Comparison of ENCODE assay signal across 27 cellular contexts in genomic region chr4:146308951-146309350, GRCh38.
"Had no signal": no experiment of that assay in that cellular context is flagged by ENCODE, and none has a peak within 500 bp of the region (broad histone marks: within the 10 kb centered on the region; RNA-seq: fewer than 3 reads in every experiment).

No MANE protein-coding gene starts in this region.

- DNase-seq: colonic mucosa; dermis blood vessel endothelial cell; effector CD4-positive, alpha-beta T cell; endodermal cell; foreskin melanocyte; head of caudate nucleus; kidney; left cardiac atrium; left ventricle myocardium superior; mesenchymal stem cell; midbrain; occipital lobe; pancreas; small intestine; stimulated activated CD4-positive, alpha-beta T cell treated with anti-CD3 and anti-CD28 coated beads, Interleukin-2, amount 100 ng/mL, for 48 hours; stimulated activated naive CD8-positive, alpha-beta T cell treated with anti-CD3 and anti-CD28 coated beads, Interleukin-15, Interleukin-2, amounts not matched to agents 100 U/mL and 50 U/mL, for 24 hours; tibial artery; upper lobe of right lung had no signal

- H3K27me3 Mint-ChIP-seq: natural killer cell treated with Interleukin-12 subunit alpha and Interleukin-12 subunit beta and Interleukin-15 and Interleukin-18, amount 100 ng/mL, for 72 hours; progenitor cell of endocrine pancreas had no signal

- H3K9me3 ChIP-seq: colonic mucosa, pancreas, suprapubic skin, tibial artery, upper lobe of right lung, vagina had no signal

- H3K4me1 Mint-ChIP-seq: stimulated activated effector memory CD8-positive, alpha-beta T cell treated with anti-CD3 and anti-CD28 coated beads, Interleukin-12 subunit alpha, Interleukin-12 subunit beta, amount 100 ng/mL, for 72 hours had no signal

- H3K36me3 Mint-ChIP-seq: stimulated activated effector memory CD8-positive, alpha-beta T cell treated with anti-CD3 and anti-CD28 coated beads, Interleukin-12 subunit alpha, Interleukin-12 subunit beta, amount 100 ng/mL, for 72 hours had no signal

- H3K4me3 Mint-ChIP-seq: endodermal cell; natural killer cell treated with Interleukin-12 subunit alpha and Interleukin-12 subunit beta and Interleukin-15 and Interleukin-18, amount 100 ng/mL, for 72 hours; stimulated activated effector memory CD8-positive, alpha-beta T cell treated with anti-CD3 and anti-CD28 coated beads, Interleukin-12 subunit alpha, Interleukin-12 subunit beta, amount 100 ng/mL, for 72 hours had no signal

- FAIRE-seq: kidney, pancreas, small intestine had no signal

- H3K36me3 ChIP-seq: colonic mucosa, pancreas, suprapubic skin, tibial artery, upper lobe of right lung, vagina had no signal

- H3K9me3 Mint-ChIP-seq: natural killer cell treated with Interleukin-12 subunit alpha and Interleukin-12 subunit beta and Interleukin-15 and Interleukin-18, amount 100 ng/mL, for 72 hours; stimulated activated effector memory CD8-positive, alpha-beta T cell treated with anti-CD3 and anti-CD28 coated beads, Interleukin-12 subunit alpha, Interleukin-12 subunit beta, amount 100 ng/mL, for 72 hours had no signal

- H3K4me2 ChIP-seq: hepatocyte had no signal

- H3K27me3 ChIP-seq: colonic mucosa, hepatocyte, pancreas, suprapubic skin, tibial artery, upper lobe of right lung, vagina had no signal

- H3K79me2 ChIP-seq: hepatocyte had no signal

- H2AFZ ChIP-seq: hepatocyte had no signal

- H3K27ac Mint-ChIP-seq: endodermal cell; natural killer cell treated with Interleukin-12 subunit alpha and Interleukin-12 subunit beta and Interleukin-15 and Interleukin-18, amount 100 ng/mL, for 72 hours; progenitor cell of endocrine pancreas; stimulated activated effector memory CD8-positive, alpha-beta T cell treated with anti-CD3 and anti-CD28 coated beads, Interleukin-12 subunit alpha, Interleukin-12 subunit beta, amount 100 ng/mL, for 72 hours had no signal

- ATAC-seq: esophagus mucosa; left cardiac atrium; left ventricle myocardium superior; natural killer cell treated with Interleukin-12 subunit alpha and Interleukin-12 subunit beta and Interleukin-15 and Interleukin-18, amount 100 ng/mL, for 72 hours; pancreas; right cardiac atrium; stimulated activated effector memory CD8-positive, alpha-beta T cell treated with anti-CD3 and anti-CD28 coated beads, Interleukin-12 subunit alpha, Interleukin-12 subunit beta, amount 100 ng/mL, for 72 hours; stimulated activated naive CD8-positive, alpha-beta T cell treated with anti-CD3 and anti-CD28 coated beads, Interleukin-15, Interleukin-2, amounts not matched to agents 100 U/mL and 50 U/mL, for 24 hours; upper lobe of right lung had no signal

- H3K4me1 ChIP-seq: colonic mucosa, pancreas, suprapubic skin, tibial artery, upper lobe of right lung, vagina had no signal

- H3K4me3 ChIP-seq: colonic mucosa, hepatocyte, lung, pancreas, suprapubic skin, tibial artery, upper lobe of right lung, vagina had no signal

- H3K27ac ChIP-seq: colonic mucosa, hepatocyte, pancreas, suprapubic skin, tibial artery, upper lobe of right lung, vagina had no signal
